Comparison of ENCODE assay signal across 1 cellular context in the genomic region with DNA sequence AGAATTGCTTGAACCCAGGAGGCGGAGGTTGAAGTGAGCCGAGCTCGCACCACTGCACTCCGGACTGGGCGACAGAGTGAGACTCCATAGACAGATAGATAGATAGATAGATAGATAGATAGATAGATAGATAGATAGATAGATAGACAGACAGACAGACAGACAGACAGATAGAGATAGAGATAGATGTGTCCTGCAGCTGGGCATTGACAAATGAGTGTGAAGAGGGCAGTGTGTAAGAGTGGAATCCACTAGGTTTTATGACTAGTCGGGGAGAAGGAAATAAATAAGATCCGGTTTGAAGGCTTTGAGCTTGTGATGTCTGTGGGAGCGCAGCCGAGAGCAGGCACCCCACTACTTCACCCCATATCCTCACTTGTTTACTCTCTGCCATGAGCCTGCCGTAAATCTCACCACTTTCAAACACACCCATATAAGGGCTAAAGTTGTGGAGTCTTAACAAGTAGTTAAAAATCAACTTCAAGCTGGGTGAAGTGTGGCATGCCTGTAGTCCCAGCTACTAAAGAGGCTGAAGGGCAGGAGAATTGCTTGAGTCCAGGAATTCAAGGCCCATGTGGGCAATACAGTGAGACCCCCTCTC.
TF ChIP-seq lines count a peak whose summit lies in the region.

No MANE protein-coding gene starts in this region.

TF ChIP-seq in HepG2, 621 proteins besides CTCF, POLR2A, EP300 and RAD21 (continued from another document and continues in another):
- TF ChIP-seq, protein P1, sequence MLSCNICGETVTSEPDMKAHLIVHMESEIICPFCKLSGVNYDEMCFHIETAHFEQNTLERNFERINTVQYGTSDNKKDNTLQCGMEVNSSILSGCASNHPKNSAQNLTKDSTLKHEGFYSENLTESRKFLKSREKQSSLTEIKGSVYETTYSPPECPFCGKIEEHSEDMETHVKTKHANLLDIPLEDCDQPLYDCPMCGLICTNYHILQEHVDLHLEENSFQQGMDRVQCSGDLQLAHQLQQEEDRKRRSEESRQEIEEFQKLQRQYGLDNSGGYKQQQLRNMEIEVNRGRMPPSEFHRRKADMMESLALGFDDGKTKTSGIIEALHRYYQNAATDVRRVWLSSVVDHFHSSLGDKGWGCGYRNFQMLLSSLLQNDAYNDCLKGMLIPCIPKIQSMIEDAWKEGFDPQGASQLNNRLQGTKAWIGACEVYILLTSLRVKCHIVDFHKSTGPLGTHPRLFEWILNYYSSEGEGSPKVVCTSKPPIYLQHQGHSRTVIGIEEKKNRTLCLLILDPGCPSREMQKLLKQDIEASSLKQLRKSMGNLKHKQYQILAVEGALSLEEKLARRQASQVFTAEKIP (CRISPR knock-in tag; IDR thresholded peaks at IDR 0.05; ENCODE audit: borderline replicate concordance): no peak
- no peak for TF ChIP-seq ZKSCAN5 (CRISPR knock-in tag; IDR thresholded peaks at IDR 0.05)
- no peak for TF ChIP-seq ZNF430 (CRISPR knock-in tag; IDR thresholded peaks at IDR 0.05)
- no peak for TF ChIP-seq FOXA1 (IDR thresholded peaks at IDR 0.05)
- 0 out of 2 replicates have a peak, but pooled peaks have one; percentile 29 for TF ChIP-seq FOXA1 (CRISPR knock-in tag; IDR thresholded peaks at IDR 0.05)
- TF ChIP-seq ZNF484 (CRISPR knock-in tag; IDR thresholded peaks at IDR 0.05; ENCODE audit: borderline replicate concordance, low read depth): no peak
- no peak for TF ChIP-seq GPN1 (CRISPR knock-in tag; IDR thresholded peaks at IDR 0.05; ENCODE audit: borderline replicate concordance)
- TF ChIP-seq ATF1 (CRISPR knock-in tag; IDR thresholded peaks at IDR 0.05): no peak
- TF ChIP-seq GLI4 (CRISPR knock-in tag; IDR thresholded peaks at IDR 0.05; ENCODE audit: borderline replicate concordance): no peak
- TF ChIP-seq, protein P2, sequence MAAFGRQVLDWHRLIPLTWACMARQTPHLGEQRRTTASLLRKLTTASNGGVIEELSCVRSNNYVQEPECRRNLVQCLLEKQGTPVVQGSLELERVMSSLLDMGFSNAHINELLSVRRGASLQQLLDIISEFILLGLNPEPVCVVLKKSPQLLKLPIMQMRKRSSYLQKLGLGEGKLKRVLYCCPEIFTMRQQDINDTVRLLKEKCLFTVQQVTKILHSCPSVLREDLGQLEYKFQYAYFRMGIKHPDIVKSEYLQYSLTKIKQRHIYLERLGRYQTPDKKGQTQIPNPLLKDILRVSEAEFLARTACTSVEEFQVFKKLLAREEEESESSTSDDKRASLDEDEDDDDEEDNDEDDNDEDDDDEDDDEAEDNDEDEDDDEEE (CRISPR knock-in tag; IDR thresholded peaks at IDR 0.05): no peak
- TF ChIP-seq, protein P3, sequence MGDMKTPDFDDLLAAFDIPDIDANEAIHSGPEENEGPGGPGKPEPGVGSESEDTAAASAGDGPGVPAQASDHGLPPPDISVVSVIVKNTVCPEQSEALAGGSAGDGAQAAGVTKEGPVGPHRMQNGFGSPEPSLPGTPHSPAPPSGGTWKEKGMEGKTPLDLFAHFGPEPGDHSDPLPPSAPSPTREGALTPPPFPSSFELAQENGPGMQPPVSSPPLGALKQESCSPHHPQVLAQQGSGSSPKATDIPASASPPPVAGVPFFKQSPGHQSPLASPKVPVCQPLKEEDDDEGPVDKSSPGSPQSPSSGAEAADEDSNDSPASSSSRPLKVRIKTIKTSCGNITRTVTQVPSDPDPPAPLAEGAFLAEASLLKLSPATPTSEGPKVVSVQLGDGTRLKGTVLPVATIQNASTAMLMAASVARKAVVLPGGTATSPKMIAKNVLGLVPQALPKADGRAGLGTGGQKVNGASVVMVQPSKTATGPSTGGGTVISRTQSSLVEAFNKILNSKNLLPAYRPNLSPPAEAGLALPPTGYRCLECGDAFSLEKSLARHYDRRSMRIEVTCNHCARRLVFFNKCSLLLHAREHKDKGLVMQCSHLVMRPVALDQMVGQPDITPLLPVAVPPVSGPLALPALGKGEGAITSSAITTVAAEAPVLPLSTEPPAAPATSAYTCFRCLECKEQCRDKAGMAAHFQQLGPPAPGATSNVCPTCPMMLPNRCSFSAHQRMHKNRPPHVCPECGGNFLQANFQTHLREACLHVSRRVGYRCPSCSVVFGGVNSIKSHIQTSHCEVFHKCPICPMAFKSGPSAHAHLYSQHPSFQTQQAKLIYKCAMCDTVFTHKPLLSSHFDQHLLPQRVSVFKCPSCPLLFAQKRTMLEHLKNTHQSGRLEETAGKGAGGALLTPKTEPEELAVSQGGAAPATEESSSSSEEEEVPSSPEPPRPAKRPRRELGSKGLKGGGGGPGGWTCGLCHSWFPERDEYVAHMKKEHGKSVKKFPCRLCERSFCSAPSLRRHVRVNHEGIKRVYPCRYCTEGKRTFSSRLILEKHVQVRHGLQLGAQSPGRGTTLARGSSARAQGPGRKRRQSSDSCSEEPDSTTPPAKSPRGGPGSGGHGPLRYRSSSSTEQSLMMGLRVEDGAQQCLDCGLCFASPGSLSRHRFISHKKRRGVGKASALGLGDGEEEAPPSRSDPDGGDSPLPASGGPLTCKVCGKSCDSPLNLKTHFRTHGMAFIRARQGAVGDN (CRISPR knock-in tag; IDR thresholded peaks at IDR 0.05): no peak
- TF ChIP-seq, protein P4, sequence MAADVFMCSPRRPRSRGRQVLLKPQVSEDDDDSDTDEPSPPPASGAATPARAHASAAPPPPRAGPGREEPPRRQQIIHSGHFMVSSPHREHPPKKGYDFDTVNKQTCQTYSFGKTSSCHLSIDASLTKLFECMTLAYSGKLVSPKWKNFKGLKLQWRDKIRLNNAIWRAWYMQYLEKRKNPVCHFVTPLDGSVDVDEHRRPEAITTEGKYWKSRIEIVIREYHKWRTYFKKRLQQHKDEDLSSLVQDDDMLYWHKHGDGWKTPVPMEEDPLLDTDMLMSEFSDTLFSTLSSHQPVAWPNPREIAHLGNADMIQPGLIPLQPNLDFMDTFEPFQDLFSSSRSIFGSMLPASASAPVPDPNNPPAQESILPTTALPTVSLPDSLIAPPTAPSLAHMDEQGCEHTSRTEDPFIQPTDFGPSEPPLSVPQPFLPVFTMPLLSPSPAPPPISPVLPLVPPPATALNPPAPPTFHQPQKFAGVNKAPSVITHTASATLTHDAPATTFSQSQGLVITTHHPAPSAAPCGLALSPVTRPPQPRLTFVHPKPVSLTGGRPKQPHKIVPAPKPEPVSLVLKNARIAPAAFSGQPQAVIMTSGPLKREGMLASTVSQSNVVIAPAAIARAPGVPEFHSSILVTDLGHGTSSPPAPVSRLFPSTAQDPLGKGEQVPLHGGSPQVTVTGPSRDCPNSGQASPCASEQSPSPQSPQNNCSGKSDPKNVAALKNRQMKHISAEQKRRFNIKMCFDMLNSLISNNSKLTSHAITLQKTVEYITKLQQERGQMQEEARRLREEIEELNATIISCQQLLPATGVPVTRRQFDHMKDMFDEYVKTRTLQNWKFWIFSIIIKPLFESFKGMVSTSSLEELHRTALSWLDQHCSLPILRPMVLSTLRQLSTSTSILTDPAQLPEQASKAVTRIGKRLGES (CRISPR knock-in tag; IDR thresholded peaks at IDR 0.05; ENCODE audit: borderline replicate concordance): no peak
- TF ChIP-seq, protein P5, sequence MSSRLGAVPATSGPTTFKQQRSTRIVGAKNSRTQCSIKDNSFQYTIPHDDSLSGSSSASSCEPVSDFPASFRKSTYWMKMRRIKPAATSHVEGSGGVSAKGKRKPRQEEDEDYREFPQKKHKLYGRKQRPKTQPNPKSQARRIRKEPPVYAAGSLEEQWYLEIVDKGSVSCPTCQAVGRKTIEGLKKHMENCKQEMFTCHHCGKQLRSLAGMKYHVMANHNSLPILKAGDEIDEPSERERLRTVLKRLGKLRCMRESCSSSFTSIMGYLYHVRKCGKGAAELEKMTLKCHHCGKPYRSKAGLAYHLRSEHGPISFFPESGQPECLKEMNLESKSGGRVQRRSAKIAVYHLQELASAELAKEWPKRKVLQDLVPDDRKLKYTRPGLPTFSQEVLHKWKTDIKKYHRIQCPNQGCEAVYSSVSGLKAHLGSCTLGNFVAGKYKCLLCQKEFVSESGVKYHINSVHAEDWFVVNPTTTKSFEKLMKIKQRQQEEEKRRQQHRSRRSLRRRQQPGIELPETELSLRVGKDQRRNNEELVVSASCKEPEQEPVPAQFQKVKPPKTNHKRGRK (CRISPR knock-in tag; IDR thresholded peaks at IDR 0.05): no peak
- TF ChIP-seq SRSF9 (IDR thresholded peaks at IDR 0.05; ENCODE audit: borderline replicate concordance, insufficient read depth, low read depth, low read length, poor library complexity, severe bottlenecking): no peak
- 0 out of 2 replicates have a peak, but pooled peaks have one; percentile 2 for TF ChIP-seq MEIS2 (CRISPR knock-in tag; IDR thresholded peaks at IDR 0.05)
- TF ChIP-seq, protein P6, sequence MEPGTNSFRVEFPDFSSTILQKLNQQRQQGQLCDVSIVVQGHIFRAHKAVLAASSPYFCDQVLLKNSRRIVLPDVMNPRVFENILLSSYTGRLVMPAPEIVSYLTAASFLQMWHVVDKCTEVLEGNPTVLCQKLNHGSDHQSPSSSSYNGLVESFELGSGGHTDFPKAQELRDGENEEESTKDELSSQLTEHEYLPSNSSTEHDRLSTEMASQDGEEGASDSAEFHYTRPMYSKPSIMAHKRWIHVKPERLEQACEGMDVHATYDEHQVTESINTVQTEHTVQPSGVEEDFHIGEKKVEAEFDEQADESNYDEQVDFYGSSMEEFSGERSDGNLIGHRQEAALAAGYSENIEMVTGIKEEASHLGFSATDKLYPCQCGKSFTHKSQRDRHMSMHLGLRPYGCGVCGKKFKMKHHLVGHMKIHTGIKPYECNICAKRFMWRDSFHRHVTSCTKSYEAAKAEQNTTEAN (CRISPR knock-in tag; conservative IDR thresholded peaks at IDR 0.05): no peak
- TF ChIP-seq, protein P7, sequence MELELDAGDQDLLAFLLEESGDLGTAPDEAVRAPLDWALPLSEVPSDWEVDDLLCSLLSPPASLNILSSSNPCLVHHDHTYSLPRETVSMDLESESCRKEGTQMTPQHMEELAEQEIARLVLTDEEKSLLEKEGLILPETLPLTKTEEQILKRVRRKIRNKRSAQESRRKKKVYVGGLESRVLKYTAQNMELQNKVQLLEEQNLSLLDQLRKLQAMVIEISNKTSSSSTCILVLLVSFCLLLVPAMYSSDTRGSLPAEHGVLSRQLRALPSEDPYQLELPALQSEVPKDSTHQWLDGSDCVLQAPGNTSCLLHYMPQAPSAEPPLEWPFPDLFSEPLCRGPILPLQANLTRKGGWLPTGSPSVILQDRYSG (CRISPR knock-in tag; IDR thresholded peaks at IDR 0.05): no peak
- TF ChIP-seq HHEX (CRISPR knock-in tag; IDR thresholded peaks at IDR 0.05): no peak
- TF ChIP-seq PRMT3 (CRISPR knock-in tag; IDR thresholded peaks at IDR 0.05; ENCODE audit: borderline replicate concordance, low read depth): no peak
- TF ChIP-seq, protein P8, sequence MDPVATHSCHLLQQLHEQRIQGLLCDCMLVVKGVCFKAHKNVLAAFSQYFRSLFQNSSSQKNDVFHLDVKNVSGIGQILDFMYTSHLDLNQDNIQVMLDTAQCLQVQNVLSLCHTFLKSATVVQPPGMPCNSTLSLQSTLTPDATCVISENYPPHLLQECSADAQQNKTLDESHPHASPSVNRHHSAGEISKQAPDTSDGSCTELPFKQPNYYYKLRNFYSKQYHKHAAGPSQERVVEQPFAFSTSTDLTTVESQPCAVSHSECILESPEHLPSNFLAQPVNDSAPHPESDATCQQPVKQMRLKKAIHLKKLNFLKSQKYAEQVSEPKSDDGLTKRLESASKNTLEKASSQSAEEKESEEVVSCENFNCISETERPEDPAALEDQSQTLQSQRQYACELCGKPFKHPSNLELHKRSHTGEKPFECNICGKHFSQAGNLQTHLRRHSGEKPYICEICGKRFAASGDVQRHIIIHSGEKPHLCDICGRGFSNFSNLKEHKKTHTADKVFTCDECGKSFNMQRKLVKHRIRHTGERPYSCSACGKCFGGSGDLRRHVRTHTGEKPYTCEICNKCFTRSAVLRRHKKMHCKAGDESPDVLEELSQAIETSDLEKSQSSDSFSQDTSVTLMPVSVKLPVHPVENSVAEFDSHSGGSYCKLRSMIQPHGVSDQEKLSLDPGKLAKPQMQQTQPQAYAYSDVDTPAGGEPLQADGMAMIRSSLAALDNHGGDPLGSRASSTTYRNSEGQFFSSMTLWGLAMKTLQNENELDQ (CRISPR knock-in tag; IDR thresholded peaks at IDR 0.05; ENCODE audit: borderline replicate concordance): no peak
- TF ChIP-seq, protein P9, sequence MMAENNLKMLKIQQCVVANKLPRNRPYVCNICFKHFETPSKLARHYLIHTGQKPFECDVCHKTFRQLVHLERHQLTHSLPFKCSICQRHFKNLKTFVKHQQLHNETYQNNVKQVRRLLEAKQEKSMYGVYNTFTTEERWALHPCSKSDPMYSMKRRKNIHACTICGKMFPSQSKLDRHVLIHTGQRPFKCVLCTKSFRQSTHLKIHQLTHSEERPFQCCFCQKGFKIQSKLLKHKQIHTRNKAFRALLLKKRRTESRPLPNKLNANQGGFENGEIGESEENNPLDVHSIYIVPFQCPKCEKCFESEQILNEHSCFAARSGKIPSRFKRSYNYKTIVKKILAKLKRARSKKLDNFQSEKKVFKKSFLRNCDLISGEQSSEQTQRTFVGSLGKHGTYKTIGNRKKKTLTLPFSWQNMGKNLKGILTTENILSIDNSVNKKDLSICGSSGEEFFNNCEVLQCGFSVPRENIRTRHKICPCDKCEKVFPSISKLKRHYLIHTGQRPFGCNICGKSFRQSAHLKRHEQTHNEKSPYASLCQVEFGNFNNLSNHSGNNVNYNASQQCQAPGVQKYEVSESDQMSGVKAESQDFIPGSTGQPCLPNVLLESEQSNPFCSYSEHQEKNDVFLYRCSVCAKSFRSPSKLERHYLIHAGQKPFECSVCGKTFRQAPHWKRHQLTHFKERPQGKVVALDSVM (CRISPR knock-in tag; IDR thresholded peaks at IDR 0.05): 0 out of 2 replicates have a peak, but pooled peaks have one; percentile 10
- TF ChIP-seq, protein P10, sequence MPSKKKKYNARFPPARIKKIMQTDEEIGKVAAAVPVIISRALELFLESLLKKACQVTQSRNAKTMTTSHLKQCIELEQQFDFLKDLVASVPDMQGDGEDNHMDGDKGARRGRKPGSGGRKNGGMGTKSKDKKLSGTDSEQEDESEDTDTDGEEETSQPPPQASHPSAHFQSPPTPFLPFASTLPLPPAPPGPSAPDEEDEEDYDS (CRISPR knock-in tag; IDR thresholded peaks at IDR 0.05): 0 out of 2 replicates have a peak, but pooled peaks have one; percentile 21
- no peak for TF ChIP-seq DNMT1 (CRISPR knock-in tag; IDR thresholded peaks at IDR 0.05)
- TF ChIP-seq RNF2 (conservative IDR thresholded peaks at IDR 0.05; ENCODE audit: low read depth): no peak
- no peak for TF ChIP-seq SIN3A (IDR thresholded peaks at IDR 0.05; ENCODE audit: borderline replicate concordance, low read depth, low read length)
- TF ChIP-seq ZBTB7B (CRISPR knock-in tag; IDR thresholded peaks at IDR 0.05): peak; percentile 26; the same call in 1 of the 2 replicates
- TF ChIP-seq BRD4 (CRISPR knock-in tag; IDR thresholded peaks at IDR 0.05): no peak
- no peak for TF ChIP-seq GATAD2A (CRISPR knock-in tag; IDR thresholded peaks at IDR 0.05)
- no peak for TF ChIP-seq NFKB2 (CRISPR knock-in tag; IDR thresholded peaks at IDR 0.05; ENCODE audit: borderline replicate concordance)
- no peak for TF ChIP-seq NFKBIZ (CRISPR knock-in tag; IDR thresholded peaks at IDR 0.05)
- no peak for TF ChIP-seq TARDBP (CRISPR knock-in tag; IDR thresholded peaks at IDR 0.05)
- TF ChIP-seq FOXK2 (IDR thresholded peaks at IDR 0.05): no peak
- TF ChIP-seq, protein P11, sequence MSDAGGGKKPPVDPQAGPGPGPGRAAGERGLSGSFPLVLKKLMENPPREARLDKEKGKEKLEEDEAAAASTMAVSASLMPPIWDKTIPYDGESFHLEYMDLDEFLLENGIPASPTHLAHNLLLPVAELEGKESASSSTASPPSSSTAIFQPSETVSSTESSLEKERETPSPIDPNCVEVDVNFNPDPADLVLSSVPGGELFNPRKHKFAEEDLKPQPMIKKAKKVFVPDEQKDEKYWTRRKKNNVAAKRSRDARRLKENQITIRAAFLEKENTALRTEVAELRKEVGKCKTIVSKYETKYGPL (CRISPR knock-in tag; IDR thresholded peaks at IDR 0.05): no peak
- no peak for TF ChIP-seq CENPX (CRISPR knock-in tag; IDR thresholded peaks at IDR 0.05)
- no peak for TF ChIP-seq ZNF558 (CRISPR knock-in tag; IDR thresholded peaks at IDR 0.05; ENCODE audit: borderline replicate concordance)
- TF ChIP-seq ZNF121 (CRISPR knock-in tag; IDR thresholded peaks at IDR 0.05): peak; percentile 64; the same call in 1 of the 2 replicates
- TF ChIP-seq MEF2D (CRISPR knock-in tag; IDR thresholded peaks at IDR 0.05): no peak
- TF ChIP-seq ZNF780A (CRISPR knock-in tag; IDR thresholded peaks at IDR 0.05): no peak
- TF ChIP-seq ZNF337 (CRISPR knock-in tag; IDR thresholded peaks at IDR 0.05; ENCODE audit: borderline replicate concordance, low read depth): no peak
